In genomic region chr2:65158557-65158956, GRCh38 we compare ENCODE assay signal across 28 cellular contexts.
"Had no signal": no experiment of that assay in that cellular context is flagged by ENCODE, and none has a peak within 500 bp of the region (broad histone marks: within the 10 kb centered on the region; RNA-seq: fewer than 3 reads in every experiment).

No MANE protein-coding gene starts in this region.

- H3K9me3 ChIP-seq: gastrocnemius medialis, uterus had no signal

- H3K27me3 ChIP-seq: gastrocnemius medialis, neural progenitor cell, uterus had no signal

- H3K36me3 Mint-ChIP-seq: activated naive CD8-positive, alpha-beta T cell; mesothelial cell of epicardium; natural killer cell; neural progenitor cell; type B pancreatic cell had no signal

- H3K27ac ChIP-seq: gastrocnemius medialis, neural progenitor cell, skin epidermis, uterus had no signal

- H3K4me1 ChIP-seq: gastrocnemius medialis, neural progenitor cell, uterus had no signal

- H3K9ac ChIP-seq: neural progenitor cell had no signal

- H3K27me3 Mint-ChIP-seq: activated naive CD8-positive, alpha-beta T cell; brain; type B pancreatic cell had no signal

- H3K4me3 ChIP-seq: gastrocnemius medialis, neural progenitor cell, skin epidermis, uterus had no signal

- H3K36me3 ChIP-seq: gastrocnemius medialis, neural progenitor cell, uterus had no signal

- ATAC-seq: effector memory CD8-positive, alpha-beta T cell; gastrocnemius medialis; natural killer cell; sciatic nerve; stimulated activated naive CD8-positive, alpha-beta T cell treated with anti-CD3 and anti-CD28 coated beads, Interleukin-15, Interleukin-2, amounts not matched to agents 100 U/mL and 50 U/mL, for 24 hours had no signal

- H3K4me3 Mint-ChIP-seq: activated naive CD8-positive, alpha-beta T cell; brain; effector memory CD8-positive, alpha-beta T cell; mesothelial cell of epicardium; natural killer cell; neural progenitor cell; T-helper 2 cell treated with Interferon-gamma antibody and Interleukin-4, amounts not matched to agents 5 μg/mL and 100 μg/mL, for 36 hours; type B pancreatic cell had no signal

- DNase-seq: activated CD4-positive, alpha-beta T cell treated with anti-CD3 and anti-CD28 coated beads for 4 hours; activated CD4-positive, alpha-beta T cell treated with anti-CD3 and anti-CD28 coated beads, Interleukin-2, amount 50 U/mL, for 4 hours; activated CD4-positive, CD25-positive, alpha-beta regulatory T cell; activated CD8-positive, alpha-beta memory T cell treated with anti-CD3 and anti-CD28 coated beads for 24 hours; activated effector memory CD4-positive, alpha-beta T cell treated with Interleukin-2 at 50 U/mL for 16 hours; activated naive CD4-positive, alpha-beta T cell treated with Interleukin-2 at 50 U/mL for 16 hours; anterior cingulate cortex; cortex of kidney; effector memory CD8-positive, alpha-beta T cell; erythroblast; gastrocnemius medialis; glutamatergic neuron; natural killer cell; occipital lobe; stimulated activated CD4-positive, alpha-beta T cell treated with anti-CD3 and anti-CD28 coated beads, Interleukin-12 subunit alpha, Interleukin-12 subunit beta, amount 100 ng/mL, for 4 hours; stimulated activated CD4-positive, alpha-beta T cell treated with anti-CD3 and anti-CD28 coated beads, Interleukin-4, amount 100 ng/mL, for 1 hour; stimulated activated naive CD8-positive, alpha-beta T cell treated with anti-CD3 and anti-CD28 coated beads, Interleukin-15, Interleukin-2, amounts not matched to agents 100 U/mL and 50 U/mL, for 24 hours; T-helper 1 cell; uterus had no signal

- H3K4me2 ChIP-seq: neural progenitor cell had no signal

- H3K9me3 Mint-ChIP-seq: brain; effector memory CD8-positive, alpha-beta T cell; mesothelial cell of epicardium; natural killer cell; T-helper 2 cell treated with Interferon-gamma antibody and Interleukin-4, amounts not matched to agents 5 μg/mL and 100 μg/mL, for 36 hours; type B pancreatic cell had no signal

- H2AFZ ChIP-seq: neural progenitor cell had no signal

- FAIRE-seq: keratinocyte had no signal

- H3K27ac Mint-ChIP-seq: activated naive CD8-positive, alpha-beta T cell; brain; effector memory CD8-positive, alpha-beta T cell; mesothelial cell of epicardium; natural killer cell; neural progenitor cell; T-helper 2 cell treated with Interferon-gamma antibody and Interleukin-4, amounts not matched to agents 5 μg/mL and 100 μg/mL, for 36 hours; type B pancreatic cell had no signal
